Comparison of ENCODE assay signal across 10 cellular contexts in the genomic region with DNA sequence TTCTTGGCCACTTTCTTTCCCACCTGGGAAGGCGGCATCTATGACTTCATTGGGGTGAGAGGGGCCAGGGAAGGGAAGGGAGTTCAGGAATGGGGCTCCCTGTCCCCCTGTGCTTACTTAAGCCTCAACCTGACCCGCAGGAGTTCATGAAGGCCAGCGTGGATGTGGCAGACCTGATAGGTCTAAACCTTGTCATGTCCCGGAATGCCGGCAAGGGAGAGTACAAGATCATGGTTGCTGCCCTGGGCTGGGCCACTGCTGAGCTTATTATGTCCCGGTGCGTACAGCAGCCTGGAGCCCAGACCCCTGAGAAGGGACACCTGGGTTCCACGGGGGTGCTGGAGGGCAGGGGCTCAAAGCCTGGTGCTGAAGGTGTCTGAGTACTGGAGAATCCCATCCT. TPM values are rescaled to one million over a fixed set of nuclear protein-coding genes. Genes with fewer than 3 reads are reported as not detected.
DNase-seq lines count a peak whose midpoint lies in the region; ATAC-seq and TF ChIP-seq lines count a peak whose summit lies in the region.
"Had no signal": no experiment of that assay in that cellular context is flagged by ENCODE, and none has a peak within 500 bp of the region (broad histone marks: within the 10 kb centered on the region; RNA-seq: fewer than 3 reads in every experiment).

No MANE protein-coding gene starts in this region.

- peaks cover 9% of the 10 kb centered on the region for H3K36me3 ChIP-seq in GM06990 (ENCODE audit: control insufficient read depth, insufficient read depth, low read length)
- H3K36me3 ChIP-seq in Panc1 (ENCODE audit: control insufficient read depth, insufficient read depth, low read length), result peaks cover 6% of the 10 kb centered on the region; the same call in 1 of the 2 replicates
- peaks cover 0 to 13% (median 2%) of the 10 kb centered on the region in 4 donors for H3K36me3 ChIP-seq in upper lobe of left lung

- ATAC-seq in Panc1 (no peak), omental fat pad (ENCODE audit: low FRiP score) (no peak), upper lobe of left lung (ENCODE audit: low FRiP score in 2 of 2) (no peak), GM19023 (IDR thresholded peaks at IDR 0.05; ENCODE audit: unreplicated experiment) (no peak)

- in situ Hi-C loops in Panc1 (cut with HindIII; ENCODE audit: low pct_unique_long_range_greater_than_20kb, low sequenced_read_pairs), result no loop called here

- CTCF ChIA-PET in Panc1 (lab: Charles Lee), result no interaction called here

- H3K27ac ChIP-seq in Panc1 (ENCODE audit: low read length), result peak overlapping the region; percentile 97
- peak overlapping the region in 1 of 4 donors; percentile 83 for H3K27ac ChIP-seq in upper lobe of left lung

- DNase-seq in GM06990 (ENCODE audit: extremely low read depth, insufficient read length) (no peak), Panc1 (ENCODE audit: low read depth, low spot score) (no peak), epithelial cell of esophagus (ENCODE audit: low read depth) (no peak), retinal pigment epithelial cell (ENCODE audit: low read depth) (no peak), omental fat pad (ENCODE audit: low spot score) (no peak), NCI-H2107 (lab: John Stamatoyannopoulos, UW) (no peak), upper lobe of left lung (no peak)
- DNase-seq: NCI-H1436 had no signal

- H3K9me3 ChIP-seq in Panc1 (ENCODE audit: control insufficient read depth, insufficient read depth, low read depth, low read length) (no peaks in the 10 kb centered on the region), upper lobe of left lung (no peaks in the 10 kb centered on the region)

- H3K4me1 ChIP-seq in Panc1 (ENCODE audit: control insufficient read depth, insufficient read depth, low read length), result peaks cover 12% of the 10 kb centered on the region
- H3K4me1 ChIP-seq in upper lobe of left lung, result peaks cover 18 to 28% (median 20%) of the 10 kb centered on the region in 4 donors

- TF ChIP-seq CTCF in GM06990 (IDR thresholded peaks at IDR 0.05; ENCODE audit: insufficient read depth, low read length, poor library complexity, severe bottlenecking), result no peak
- TF ChIP-seq CTCF in Panc1 (IDR thresholded peaks at IDR 0.05), result no peak
- no peak for TF ChIP-seq CTCF in epithelial cell of esophagus (IDR thresholded peaks at IDR 0.05; ENCODE audit: insufficient read depth, low read depth, low read length, missing control alignments)
- no peak for TF ChIP-seq CTCF in retinal pigment epithelial cell (conservative IDR thresholded peaks at IDR 0.05; ENCODE audit: low read depth, low read length)
- no peak for TF ChIP-seq CTCF in omental fat pad (IDR thresholded peaks at IDR 0.05)
- no peak for TF ChIP-seq CTCF in upper lobe of left lung (IDR thresholded peaks at IDR 0.05)

- peak overlapping the region; percentile 78 for H3K4me3 ChIP-seq in GM06990 (replicated peaks; ENCODE audit: low read depth, low read length)
- H3K4me3 ChIP-seq in Panc1 (ENCODE audit: low read depth in 2 of 2, low read length in 2 of 2), result peak overlapping the region; percentile 79 to 98
- H3K4me3 ChIP-seq in epithelial cell of esophagus (ENCODE audit: low read length), result peak overlapping the region; percentile 75
- H3K4me3 ChIP-seq in retinal pigment epithelial cell (ENCODE audit: low read length), result peak overlapping the region; percentile 91
- H3K4me3 ChIP-seq in upper lobe of left lung, result peak overlapping the region in 2 of 4 donors; percentile 81 to 95

- 82 to 85% methylated on average over 1 to 8 of the region's 8 CpGs for WGBS in upper lobe of left lung, 2 donors

- TSS peak; percentile 91 for BruUV-seq in Panc1 (replicated peaks; lab: Mats Ljungman, UMichigan)

- intact Hi-C loops in Panc1 (cut with micrococcal nuclease; ENCODE audit: unreplicated experiment), result no loop called here

- no peak for TF ChIP-seq POLR2A in upper lobe of left lung (IDR thresholded peaks at IDR 0.05)

- H3K27me3 ChIP-seq in GM06990 (replicated peaks; ENCODE audit: control insufficient read depth, insufficient read depth, low read length) (no peaks in the 10 kb centered on the region), Panc1 (ENCODE audit: control insufficient read depth, insufficient read depth, low read length) (no peaks in the 10 kb centered on the region), upper lobe of left lung (no peaks in the 10 kb centered on the region)

- no peak for TF ChIP-seq EP300 in upper lobe of left lung (IDR thresholded peaks at IDR 0.05)

- POLR2A ChIA-PET in Panc1 (lab: Charles Lee), result no interaction called here

RNA-seq across cellular contexts. Expression of gene TMEM147, which starts 1.1 kb away (rescaled TPM):
- total RNA-seq in Panc1 (2021; ENCODE audit: unreplicated experiment), result 157 TPM
- 229 TPM for polyA plus RNA-seq in Panc1 (2012; ENCODE audit: insufficient read length)
- 100 to 1,000 TPM in 1 of 4 donors, 10 to 100 TPM in 3; 67.1 to 114 (median 74.5) TPM for total RNA-seq in omental fat pad
- total RNA-seq in upper lobe of left lung, result 10 to 100 TPM; 25.1 to 94.2 (median 71.2) TPM

RNA-seq across cellular contexts. Expression of gene GAPDHS, which starts 13.3 kb away (rescaled TPM):
- total RNA-seq in Panc1 (2021; ENCODE audit: unreplicated experiment) (not detected), omental fat pad (not detected), upper lobe of left lung (not detected)
- not detected for polyA plus RNA-seq in Panc1 (2012; ENCODE audit: insufficient read length)
- total RNA-seq: lung microvascular endothelial cell had no signal

RNA-seq across cellular contexts. Expression of gene ATP4A, which starts 16.9 kb away (rescaled TPM):
- total RNA-seq in Panc1 (2021; ENCODE audit: unreplicated experiment) (not detected), omental fat pad (not detected), upper lobe of left lung (not detected)
- polyA plus RNA-seq in Panc1 (2012; ENCODE audit: insufficient read length), result 0.16 TPM
- total RNA-seq: lung microvascular endothelial cell had no signal

RNA-seq across cellular contexts. Expression of gene SBSN, which starts 18.4 kb away (rescaled TPM):
- 0.39 TPM for total RNA-seq in Panc1 (2021; ENCODE audit: unreplicated experiment)
- not detected for polyA plus RNA-seq in Panc1 (2012; ENCODE audit: insufficient read length)
- under 1 TPM in 1 of 4 donors, not detected in 3; 0.93 TPM for total RNA-seq in omental fat pad
- not detected for total RNA-seq in upper lobe of left lung
- total RNA-seq: lung microvascular endothelial cell had no signal

RNA-seq across cellular contexts. Expression of gene DMKN, which starts 33.1 kb away (rescaled TPM):
- 5.6 TPM for total RNA-seq in Panc1 (2021; ENCODE audit: unreplicated experiment)
- polyA plus RNA-seq in Panc1 (2012; ENCODE audit: insufficient read length), result 2.1 TPM
- total RNA-seq in omental fat pad, result 10 to 100 TPM in 3 of 4 donors, 1 to 10 TPM in 1; 2.8 to 48.9 (median 33.8) TPM
- 100 to 1,000 TPM in 3 of 6 donors, 10 to 100 TPM in 3; 64.9 to 127 (median 101) TPM for total RNA-seq in upper lobe of left lung
- total RNA-seq: lung microvascular endothelial cell had no signal
